Comparison of ENCODE assay signal across 24 cellular contexts in genomic region chr4:55032179-55032578, GRCh38.
"Had no signal": no experiment of that assay in that cellular context is flagged by ENCODE, and none has a peak within 500 bp of the region (broad histone marks: within the 10 kb centered on the region; RNA-seq: fewer than 3 reads in every experiment).

No MANE protein-coding gene starts in this region.

- DNase-seq: activated CD4-positive, alpha-beta memory T cell treated with anti-CD3 and anti-CD28 coated beads for 36 hours; activated CD4-positive, alpha-beta T cell treated with anti-CD3 and anti-CD28 coated beads for 48 hours; activated CD8-positive, alpha-beta memory T cell treated with anti-CD3 and anti-CD28 coated beads, Interleukin-2, amount 50 U/mL, for 4 hours; activated effector memory CD4-positive, alpha-beta T cell treated with anti-CD3 and anti-CD28 coated beads, Interleukin-2, amount 50 U/mL, for 16 hours; activated naive CD4-positive, alpha-beta T cell treated with anti-CD3 and anti-CD28 coated beads for 36 hours; activated naive CD8-positive, alpha-beta T cell treated with anti-CD3 and anti-CD28 coated beads for 36 hours; activated T-cell treated with anti-CD3 and anti-CD28 coated beads, Interleukin-2, amount 50 U/mL, for 1 hour; adrenal gland; central memory CD4-positive, alpha-beta T cell; glutamatergic neuron; naive thymus-derived CD8-positive, alpha-beta T cell; retina; stimulated activated CD4-positive, alpha-beta T cell treated with anti-CD3 and anti-CD28 coated beads, Interleukin-2, amount 100 ng/mL, for 24 hours; stimulated activated naive B cell treated with anti-CD40 and anti-IgM and Interleukin-4, amounts not matched to agents 10 μg/mL and 1 μg/mL and 100 μg/mL, for 72 hours; stomach; T-helper 17 cell; T1000; tibial artery; upper lobe of right lung; WERI-Rb-1 had no signal

- H3K4me3 ChIP-seq: adrenal gland, ascending aorta, smooth muscle cell, stomach, tibial artery, upper lobe of right lung had no signal

- H3K4me1 ChIP-seq: adrenal gland, stomach had no signal

- H3K27ac ChIP-seq: adrenal gland, ascending aorta, stomach, tibial artery, upper lobe of right lung, WERI-Rb-1 had no signal

- H3K27me3 ChIP-seq: adrenal gland, ascending aorta, stomach, tibial artery, upper lobe of right lung had no signal

- H3K4me2 ChIP-seq: smooth muscle cell had no signal

- FAIRE-seq: frontal cortex, islet of Langerhans had no signal

- H3K9me3 ChIP-seq: adrenal gland, ascending aorta, stomach, tibial artery, upper lobe of right lung had no signal

- H3K36me3 ChIP-seq: adrenal gland, ascending aorta, stomach, tibial artery, upper lobe of right lung, WERI-Rb-1 had no signal
